ENCODE assay signal across 1 cellular context in genomic region chr2:74865770-74866674, GRCh38.
TF ChIP-seq lines count a peak whose summit lies in the region.

No MANE protein-coding gene starts in this region.

TF ChIP-seq in HepG2, 621 proteins besides CTCF, POLR2A, EP300 and RAD21 (continued from another document and continues in another):
- no peak for TF ChIP-seq DMTF1 (CRISPR knock-in tag; IDR thresholded peaks at IDR 0.05)
- TF ChIP-seq ZNF501 (CRISPR knock-in tag; IDR thresholded peaks at IDR 0.05): no peak
- TF ChIP-seq ZNF644 (CRISPR knock-in tag; IDR thresholded peaks at IDR 0.05; ENCODE audit: low read depth): no peak
- no peak for TF ChIP-seq HOMEZ (CRISPR knock-in tag; IDR thresholded peaks at IDR 0.05; ENCODE audit: low read depth)
- no peak for TF ChIP-seq ATF7-NPFF (CRISPR knock-in tag; IDR thresholded peaks at IDR 0.05; ENCODE audit: low read depth)
- TF ChIP-seq AGO1 (IDR thresholded peaks at IDR 0.05; ENCODE audit: low read depth, low read length, poor library complexity, severe bottlenecking): peak; percentile 60
- TF ChIP-seq EED (CRISPR knock-in tag; IDR thresholded peaks at IDR 0.05): 0 out of 2 replicates have a peak, but pooled peaks have one; percentile 9
- TF ChIP-seq HMGA1 (CRISPR knock-in tag; conservative IDR thresholded peaks at IDR 0.05): no peak
- TF ChIP-seq PPARG (CRISPR knock-in tag; conservative IDR thresholded peaks at IDR 0.05): peak; percentile 68; the same call in 1 of the 2 replicates
- TF ChIP-seq ZNF432 (CRISPR knock-in tag; IDR thresholded peaks at IDR 0.05; ENCODE audit: borderline replicate concordance): no peak
- no peak for TF ChIP-seq MLXIP (CRISPR knock-in tag; IDR thresholded peaks at IDR 0.05; ENCODE audit: borderline replicate concordance)
- TF ChIP-seq SALL1 (CRISPR knock-in tag; IDR thresholded peaks at IDR 0.05): peak; percentile 25; the same call in 1 of the 2 replicates
- TF ChIP-seq U2AF1 (optimal IDR thresholded peaks at IDR 0.05; ENCODE audit: low read depth, low read length): no peak
- TF ChIP-seq ZNF530 (CRISPR knock-in tag; IDR thresholded peaks at IDR 0.05; ENCODE audit: low read depth): no peak
- TF ChIP-seq ERF (CRISPR knock-in tag; IDR thresholded peaks at IDR 0.05): 0 out of 2 replicates have a peak, but pooled peaks have one; percentile 13
- no peak for TF ChIP-seq TRIM24 (CRISPR knock-in tag; IDR thresholded peaks at IDR 0.05)
- no peak for TF ChIP-seq ZNF446 (CRISPR knock-in tag; IDR thresholded peaks at IDR 0.05)
- no peak for TF ChIP-seq HDAC6 (IDR thresholded peaks at IDR 0.05; ENCODE audit: low read depth, low read length)
- TF ChIP-seq ZBTB44 (CRISPR knock-in tag; IDR thresholded peaks at IDR 0.05): no peak
- no peak for TF ChIP-seq ONECUT2 (CRISPR knock-in tag; IDR thresholded peaks at IDR 0.05)
- TF ChIP-seq ZBTB1 (CRISPR knock-in tag; IDR thresholded peaks at IDR 0.05; ENCODE audit: borderline replicate concordance): no peak
- TF ChIP-seq ZMAT5 (CRISPR knock-in tag; IDR thresholded peaks at IDR 0.05; ENCODE audit: borderline replicate concordance, low read depth): no peak
- TF ChIP-seq ZNF567 (CRISPR knock-in tag; IDR thresholded peaks at IDR 0.05; ENCODE audit: borderline replicate concordance): 0 out of 2 replicates have a peak, but pooled peaks have one; percentile 10
- TF ChIP-seq ZNF737 (CRISPR knock-in tag; IDR thresholded peaks at IDR 0.05; ENCODE audit: borderline replicate concordance): no peak
- TF ChIP-seq BCL6 (CRISPR knock-in tag; IDR thresholded peaks at IDR 0.05): no peak
- 0 out of 2 replicates have a peak, but pooled peaks have one; percentile 23 for TF ChIP-seq ARID5B (CRISPR knock-in tag; IDR thresholded peaks at IDR 0.05)
- TF ChIP-seq ZBTB7B (CRISPR knock-in tag; IDR thresholded peaks at IDR 0.05): 0 out of 2 replicates have a peak, but pooled peaks have one; percentile 36
- peak; percentile 50; the same call in 1 of the 2 replicates for TF ChIP-seq TBX2 (CRISPR knock-in tag; IDR thresholded peaks at IDR 0.05; ENCODE audit: borderline replicate concordance)
- no peak for TF ChIP-seq NFE2L2 (IDR thresholded peaks at IDR 0.05; ENCODE audit: low read length)
- no peak for TF ChIP-seq NCOA2 (CRISPR knock-in tag; IDR thresholded peaks at IDR 0.05)
- 0 out of 2 replicates have a peak, but pooled peaks have one; percentile 51 for TF ChIP-seq HMG20A (CRISPR knock-in tag; IDR thresholded peaks at IDR 0.05; ENCODE audit: borderline replicate concordance)
- TF ChIP-seq ZSCAN30 (CRISPR knock-in tag; IDR thresholded peaks at IDR 0.05): no peak
- TF ChIP-seq ZNF891 (CRISPR knock-in tag; IDR thresholded peaks at IDR 0.05): no peak
- no peak for TF ChIP-seq KLF12 (CRISPR knock-in tag; IDR thresholded peaks at IDR 0.05; ENCODE audit: borderline replicate concordance)
- TF ChIP-seq ZNF24 (IDR thresholded peaks at IDR 0.05): no peak
- TF ChIP-seq TGIF2 (CRISPR knock-in tag; IDR thresholded peaks at IDR 0.05): no peak
- no peak for TF ChIP-seq ZNF703 (CRISPR knock-in tag; IDR thresholded peaks at IDR 0.05; ENCODE audit: borderline replicate concordance)
- no peak for TF ChIP-seq MED13 (CRISPR knock-in tag; IDR thresholded peaks at IDR 0.05)
- no peak for TF ChIP-seq ZSCAN12 (CRISPR knock-in tag; IDR thresholded peaks at IDR 0.05)
- no peak for TF ChIP-seq ZNF557 (CRISPR knock-in tag; IDR thresholded peaks at IDR 0.05)
- TF ChIP-seq BRF2 (CRISPR knock-in tag; IDR thresholded peaks at IDR 0.05): no peak
- 0 out of 2 replicates have a peak, but pooled peaks have one; percentile 49 for TF ChIP-seq CSRNP1 (CRISPR knock-in tag; IDR thresholded peaks at IDR 0.05)
- no peak for TF ChIP-seq ZXDC (CRISPR knock-in tag; IDR thresholded peaks at IDR 0.05)
